1 cellular context compared by ENCODE assay signal in the genomic region with DNA sequence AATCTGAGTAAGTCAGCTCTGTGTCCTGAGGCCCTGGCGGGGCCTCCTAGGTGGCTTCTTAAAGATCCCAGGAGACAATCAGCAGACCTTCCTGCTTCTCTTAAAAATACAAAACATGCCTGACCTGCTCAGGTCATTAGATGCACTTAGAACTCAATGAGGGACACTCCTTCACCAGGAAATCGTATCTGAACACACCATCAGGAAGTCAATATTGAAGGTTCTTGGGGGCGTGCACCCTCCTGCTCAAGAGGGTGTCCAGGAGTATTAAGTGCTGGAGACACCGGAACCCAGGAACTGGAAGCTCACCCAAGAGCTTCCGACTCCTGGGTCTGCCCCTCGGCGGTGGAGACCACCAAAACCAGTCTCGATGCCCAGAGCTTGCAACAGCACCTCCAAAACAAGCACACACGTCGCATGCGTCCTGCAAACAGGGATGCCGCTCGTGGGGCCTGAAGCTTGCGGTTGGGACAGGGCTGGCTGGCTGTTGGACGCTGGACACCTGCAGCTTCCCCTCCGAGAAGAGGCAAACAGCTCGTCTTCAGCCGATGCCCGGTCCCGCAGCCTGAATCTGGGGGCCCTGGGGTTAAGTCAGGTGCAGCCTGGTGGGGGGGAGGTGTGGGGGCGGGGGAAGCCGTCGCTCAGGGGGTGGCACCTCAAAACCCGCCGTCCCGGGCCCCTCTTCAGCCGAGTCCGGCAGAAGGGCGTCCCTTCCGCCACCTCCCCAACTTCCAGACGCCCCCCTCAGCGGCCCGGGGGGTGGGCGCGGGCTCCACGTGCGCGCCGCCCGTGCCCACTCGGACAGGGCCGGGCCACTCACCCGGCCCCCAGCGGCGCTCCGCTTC.
TF ChIP-seq lines count a peak whose summit lies in the region.

No MANE protein-coding gene starts in this region.

TF ChIP-seq in HepG2, 621 proteins besides CTCF, POLR2A, EP300 and RAD21 (continued from another document and continues in another):
- TF ChIP-seq, protein P1, sequence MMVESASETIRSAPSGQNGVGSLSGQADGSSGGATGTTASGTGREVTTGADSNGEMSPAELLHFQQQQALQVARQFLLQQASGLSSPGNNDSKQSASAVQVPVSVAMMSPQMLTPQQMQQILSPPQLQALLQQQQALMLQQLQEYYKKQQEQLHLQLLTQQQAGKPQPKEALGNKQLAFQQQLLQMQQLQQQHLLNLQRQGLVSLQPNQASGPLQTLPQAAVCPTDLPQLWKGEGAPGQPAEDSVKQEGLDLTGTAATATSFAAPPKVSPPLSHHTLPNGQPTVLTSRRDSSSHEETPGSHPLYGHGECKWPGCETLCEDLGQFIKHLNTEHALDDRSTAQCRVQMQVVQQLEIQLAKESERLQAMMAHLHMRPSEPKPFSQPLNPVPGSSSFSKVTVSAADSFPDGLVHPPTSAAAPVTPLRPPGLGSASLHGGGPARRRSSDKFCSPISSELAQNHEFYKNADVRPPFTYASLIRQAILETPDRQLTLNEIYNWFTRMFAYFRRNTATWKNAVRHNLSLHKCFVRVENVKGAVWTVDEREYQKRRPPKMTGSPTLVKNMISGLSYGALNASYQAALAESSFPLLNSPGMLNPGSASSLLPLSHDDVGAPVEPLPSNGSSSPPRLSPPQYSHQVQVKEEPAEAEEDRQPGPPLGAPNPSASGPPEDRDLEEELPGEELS (CRISPR knock-in tag; IDR thresholded peaks at IDR 0.05) = 0 out of 2 replicates have a peak, but pooled peaks have one; percentile 9
- TF ChIP-seq EZH2 (conservative IDR thresholded peaks at IDR 0.05; ENCODE audit: low read depth, low read length) (no peak), NR2C2 (CRISPR knock-in tag; IDR thresholded peaks at IDR 0.05; ENCODE audit: borderline replicate concordance) (no peak), ZNF441 (CRISPR knock-in tag; IDR thresholded peaks at IDR 0.05; ENCODE audit: borderline replicate concordance) (0 out of 2 replicates have a peak, but pooled peaks have one; percentile 20), NFATC3 (CRISPR knock-in tag; IDR thresholded peaks at IDR 0.05) (no peak), ZNF484 (CRISPR knock-in tag; IDR thresholded peaks at IDR 0.05; ENCODE audit: borderline replicate concordance, low read depth) (no peak), LCORL (IDR thresholded peaks at IDR 0.05) (no peak), LCORL (CRISPR knock-in tag; IDR thresholded peaks at IDR 0.05) (0 out of 2 replicates have a peak, but pooled peaks have one; percentile 24), KDM5A (IDR thresholded peaks at IDR 0.05; ENCODE audit: borderline replicate concordance, low read length) (0 out of 2 replicates have a peak, but pooled peaks have one; percentile 40), ZNF83 (CRISPR knock-in tag; IDR thresholded peaks at IDR 0.05; ENCODE audit: borderline replicate concordance) (no peak), ZNF563 (CRISPR knock-in tag; IDR thresholded peaks at IDR 0.05) (no peak), MXI1 (IDR thresholded peaks at IDR 0.05; ENCODE audit: borderline replicate concordance, low read depth, low read length) (no peak), BRD4 (CRISPR knock-in tag; IDR thresholded peaks at IDR 0.05) (peak; percentile 32; the same call in 1 of the 2 replicates), ZSCAN30 (CRISPR knock-in tag; IDR thresholded peaks at IDR 0.05) (no peak), RAD51 (IDR thresholded peaks at IDR 0.05; ENCODE audit: borderline replicate concordance) (no peak), TOE1 (CRISPR knock-in tag; IDR thresholded peaks at IDR 0.05) (no peak), KDM3A (CRISPR knock-in tag; IDR thresholded peaks at IDR 0.05; ENCODE audit: low read depth) (no peak), ZNF660 (CRISPR knock-in tag; IDR thresholded peaks at IDR 0.05; ENCODE audit: borderline replicate concordance, low read depth) (no peak), STAG1 (CRISPR knock-in tag; IDR thresholded peaks at IDR 0.05) (0 out of 2 replicates have a peak, but pooled peaks have one; percentile 17), ZNF138 (CRISPR knock-in tag; IDR thresholded peaks at IDR 0.05; ENCODE audit: low read depth) (no peak), NFE2L2 (IDR thresholded peaks at IDR 0.05; ENCODE audit: low read length) (no peak), BCL6 (CRISPR knock-in tag; IDR thresholded peaks at IDR 0.05) (peak; percentile 48; the same call in 1 of the 2 replicates), NR2F6 (IDR thresholded peaks at IDR 0.05) (no peak; the same call in 1 of the 2 replicates), NR2F6 (CRISPR knock-in tag; IDR thresholded peaks at IDR 0.05) (0 out of 2 replicates have a peak, but pooled peaks have one; percentile 24), ZNF331 (CRISPR knock-in tag; IDR thresholded peaks at IDR 0.05) (no peak), NR1H2 (CRISPR knock-in tag; IDR thresholded peaks at IDR 0.05; ENCODE audit: borderline replicate concordance, low read depth) (no peak), ZNF619 (CRISPR knock-in tag; IDR thresholded peaks at IDR 0.05) (no peak), ZSCAN25 (CRISPR knock-in tag; IDR thresholded peaks at IDR 0.05) (no peak), ZNF598 (CRISPR knock-in tag; IDR thresholded peaks at IDR 0.05; ENCODE audit: borderline replicate concordance) (0 out of 2 replicates have a peak, but pooled peaks have one; percentile 52), MEF2D (CRISPR knock-in tag; IDR thresholded peaks at IDR 0.05) (peak; percentile 24; the same call in 1 of the 2 replicates), ZBTB20 (CRISPR knock-in tag; IDR thresholded peaks at IDR 0.05; ENCODE audit: borderline replicate concordance, low read depth) (0 out of 2 replicates have a peak, but pooled peaks have one; percentile 25)
- TF ChIP-seq, protein P2, sequence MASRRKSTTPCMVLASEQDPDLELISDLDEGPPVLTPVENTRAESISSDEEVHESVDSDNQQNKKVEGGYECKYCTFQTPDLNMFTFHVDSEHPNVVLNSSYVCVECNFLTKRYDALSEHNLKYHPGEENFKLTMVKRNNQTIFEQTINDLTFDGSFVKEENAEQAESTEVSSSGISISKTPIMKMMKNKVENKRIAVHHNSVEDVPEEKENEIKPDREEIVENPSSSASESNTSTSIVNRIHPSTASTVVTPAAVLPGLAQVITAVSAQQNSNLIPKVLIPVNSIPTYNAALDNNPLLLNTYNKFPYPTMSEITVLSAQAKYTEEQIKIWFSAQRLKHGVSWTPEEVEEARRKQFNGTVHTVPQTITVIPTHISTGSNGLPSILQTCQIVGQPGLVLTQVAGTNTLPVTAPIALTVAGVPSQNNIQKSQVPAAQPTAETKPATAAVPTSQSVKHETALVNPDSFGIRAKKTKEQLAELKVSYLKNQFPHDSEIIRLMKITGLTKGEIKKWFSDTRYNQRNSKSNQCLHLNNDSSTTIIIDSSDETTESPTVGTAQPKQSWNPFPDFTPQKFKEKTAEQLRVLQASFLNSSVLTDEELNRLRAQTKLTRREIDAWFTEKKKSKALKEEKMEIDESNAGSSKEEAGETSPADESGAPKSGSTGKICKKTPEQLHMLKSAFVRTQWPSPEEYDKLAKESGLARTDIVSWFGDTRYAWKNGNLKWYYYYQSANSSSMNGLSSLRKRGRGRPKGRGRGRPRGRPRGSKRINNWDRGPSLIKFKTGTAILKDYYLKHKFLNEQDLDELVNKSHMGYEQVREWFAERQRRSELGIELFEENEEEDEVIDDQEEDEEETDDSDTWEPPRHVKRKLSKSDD (CRISPR knock-in tag; IDR thresholded peaks at IDR 0.05; ENCODE audit: low read depth) = no peak
- TF ChIP-seq, protein P3, sequence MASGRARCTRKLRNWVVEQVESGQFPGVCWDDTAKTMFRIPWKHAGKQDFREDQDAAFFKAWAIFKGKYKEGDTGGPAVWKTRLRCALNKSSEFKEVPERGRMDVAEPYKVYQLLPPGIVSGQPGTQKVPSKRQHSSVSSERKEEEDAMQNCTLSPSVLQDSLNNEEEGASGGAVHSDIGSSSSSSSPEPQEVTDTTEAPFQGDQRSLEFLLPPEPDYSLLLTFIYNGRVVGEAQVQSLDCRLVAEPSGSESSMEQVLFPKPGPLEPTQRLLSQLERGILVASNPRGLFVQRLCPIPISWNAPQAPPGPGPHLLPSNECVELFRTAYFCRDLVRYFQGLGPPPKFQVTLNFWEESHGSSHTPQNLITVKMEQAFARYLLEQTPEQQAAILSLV (CRISPR knock-in tag; IDR thresholded peaks at IDR 0.05; ENCODE audit: borderline replicate concordance) = 0 out of 2 replicates have a peak, but pooled peaks have one; percentile 28
- TF ChIP-seq, protein P4, sequence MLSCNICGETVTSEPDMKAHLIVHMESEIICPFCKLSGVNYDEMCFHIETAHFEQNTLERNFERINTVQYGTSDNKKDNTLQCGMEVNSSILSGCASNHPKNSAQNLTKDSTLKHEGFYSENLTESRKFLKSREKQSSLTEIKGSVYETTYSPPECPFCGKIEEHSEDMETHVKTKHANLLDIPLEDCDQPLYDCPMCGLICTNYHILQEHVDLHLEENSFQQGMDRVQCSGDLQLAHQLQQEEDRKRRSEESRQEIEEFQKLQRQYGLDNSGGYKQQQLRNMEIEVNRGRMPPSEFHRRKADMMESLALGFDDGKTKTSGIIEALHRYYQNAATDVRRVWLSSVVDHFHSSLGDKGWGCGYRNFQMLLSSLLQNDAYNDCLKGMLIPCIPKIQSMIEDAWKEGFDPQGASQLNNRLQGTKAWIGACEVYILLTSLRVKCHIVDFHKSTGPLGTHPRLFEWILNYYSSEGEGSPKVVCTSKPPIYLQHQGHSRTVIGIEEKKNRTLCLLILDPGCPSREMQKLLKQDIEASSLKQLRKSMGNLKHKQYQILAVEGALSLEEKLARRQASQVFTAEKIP (CRISPR knock-in tag; IDR thresholded peaks at IDR 0.05; ENCODE audit: borderline replicate concordance) = no peak
- TF ChIP-seq, protein P5, sequence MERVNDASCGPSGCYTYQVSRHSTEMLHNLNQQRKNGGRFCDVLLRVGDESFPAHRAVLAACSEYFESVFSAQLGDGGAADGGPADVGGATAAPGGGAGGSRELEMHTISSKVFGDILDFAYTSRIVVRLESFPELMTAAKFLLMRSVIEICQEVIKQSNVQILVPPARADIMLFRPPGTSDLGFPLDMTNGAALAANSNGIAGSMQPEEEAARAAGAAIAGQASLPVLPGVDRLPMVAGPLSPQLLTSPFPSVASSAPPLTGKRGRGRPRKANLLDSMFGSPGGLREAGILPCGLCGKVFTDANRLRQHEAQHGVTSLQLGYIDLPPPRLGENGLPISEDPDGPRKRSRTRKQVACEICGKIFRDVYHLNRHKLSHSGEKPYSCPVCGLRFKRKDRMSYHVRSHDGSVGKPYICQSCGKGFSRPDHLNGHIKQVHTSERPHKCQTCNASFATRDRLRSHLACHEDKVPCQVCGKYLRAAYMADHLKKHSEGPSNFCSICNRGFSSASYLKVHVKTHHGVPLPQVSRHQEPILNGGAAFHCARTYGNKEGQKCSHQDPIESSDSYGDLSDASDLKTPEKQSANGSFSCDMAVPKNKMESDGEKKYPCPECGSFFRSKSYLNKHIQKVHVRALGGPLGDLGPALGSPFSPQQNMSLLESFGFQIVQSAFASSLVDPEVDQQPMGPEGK (CRISPR knock-in tag; IDR thresholded peaks at IDR 0.05) = 0 out of 2 replicates have a peak, but pooled peaks have one; percentile 20
- TF ChIP-seq, protein P6, sequence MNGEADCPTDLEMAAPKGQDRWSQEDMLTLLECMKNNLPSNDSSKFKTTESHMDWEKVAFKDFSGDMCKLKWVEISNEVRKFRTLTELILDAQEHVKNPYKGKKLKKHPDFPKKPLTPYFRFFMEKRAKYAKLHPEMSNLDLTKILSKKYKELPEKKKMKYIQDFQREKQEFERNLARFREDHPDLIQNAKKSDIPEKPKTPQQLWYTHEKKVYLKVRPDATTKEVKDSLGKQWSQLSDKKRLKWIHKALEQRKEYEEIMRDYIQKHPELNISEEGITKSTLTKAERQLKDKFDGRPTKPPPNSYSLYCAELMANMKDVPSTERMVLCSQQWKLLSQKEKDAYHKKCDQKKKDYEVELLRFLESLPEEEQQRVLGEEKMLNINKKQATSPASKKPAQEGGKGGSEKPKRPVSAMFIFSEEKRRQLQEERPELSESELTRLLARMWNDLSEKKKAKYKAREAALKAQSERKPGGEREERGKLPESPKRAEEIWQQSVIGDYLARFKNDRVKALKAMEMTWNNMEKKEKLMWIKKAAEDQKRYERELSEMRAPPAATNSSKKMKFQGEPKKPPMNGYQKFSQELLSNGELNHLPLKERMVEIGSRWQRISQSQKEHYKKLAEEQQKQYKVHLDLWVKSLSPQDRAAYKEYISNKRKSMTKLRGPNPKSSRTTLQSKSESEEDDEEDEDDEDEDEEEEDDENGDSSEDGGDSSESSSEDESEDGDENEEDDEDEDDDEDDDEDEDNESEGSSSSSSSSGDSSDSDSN (CRISPR knock-in tag; IDR thresholded peaks at IDR 0.05) = no peak; the same call in 1 of the 2 replicates
- TF ChIP-seq, protein P7, sequence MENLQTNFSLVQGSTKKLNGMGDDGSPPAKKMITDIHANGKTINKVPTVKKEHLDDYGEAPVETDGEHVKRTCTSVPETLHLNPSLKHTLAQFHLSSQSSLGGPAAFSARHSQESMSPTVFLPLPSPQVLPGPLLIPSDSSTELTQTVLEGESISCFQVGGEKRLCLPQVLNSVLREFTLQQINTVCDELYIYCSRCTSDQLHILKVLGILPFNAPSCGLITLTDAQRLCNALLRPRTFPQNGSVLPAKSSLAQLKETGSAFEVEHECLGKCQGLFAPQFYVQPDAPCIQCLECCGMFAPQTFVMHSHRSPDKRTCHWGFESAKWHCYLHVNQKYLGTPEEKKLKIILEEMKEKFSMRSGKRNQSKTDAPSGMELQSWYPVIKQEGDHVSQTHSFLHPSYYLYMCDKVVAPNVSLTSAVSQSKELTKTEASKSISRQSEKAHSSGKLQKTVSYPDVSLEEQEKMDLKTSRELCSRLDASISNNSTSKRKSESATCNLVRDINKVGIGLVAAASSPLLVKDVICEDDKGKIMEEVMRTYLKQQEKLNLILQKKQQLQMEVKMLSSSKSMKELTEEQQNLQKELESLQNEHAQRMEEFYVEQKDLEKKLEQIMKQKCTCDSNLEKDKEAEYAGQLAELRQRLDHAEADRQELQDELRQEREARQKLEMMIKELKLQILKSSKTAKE (CRISPR knock-in tag; IDR thresholded peaks at IDR 0.05; ENCODE audit: borderline replicate concordance) = no peak
- TF ChIP-seq, protein P8, sequence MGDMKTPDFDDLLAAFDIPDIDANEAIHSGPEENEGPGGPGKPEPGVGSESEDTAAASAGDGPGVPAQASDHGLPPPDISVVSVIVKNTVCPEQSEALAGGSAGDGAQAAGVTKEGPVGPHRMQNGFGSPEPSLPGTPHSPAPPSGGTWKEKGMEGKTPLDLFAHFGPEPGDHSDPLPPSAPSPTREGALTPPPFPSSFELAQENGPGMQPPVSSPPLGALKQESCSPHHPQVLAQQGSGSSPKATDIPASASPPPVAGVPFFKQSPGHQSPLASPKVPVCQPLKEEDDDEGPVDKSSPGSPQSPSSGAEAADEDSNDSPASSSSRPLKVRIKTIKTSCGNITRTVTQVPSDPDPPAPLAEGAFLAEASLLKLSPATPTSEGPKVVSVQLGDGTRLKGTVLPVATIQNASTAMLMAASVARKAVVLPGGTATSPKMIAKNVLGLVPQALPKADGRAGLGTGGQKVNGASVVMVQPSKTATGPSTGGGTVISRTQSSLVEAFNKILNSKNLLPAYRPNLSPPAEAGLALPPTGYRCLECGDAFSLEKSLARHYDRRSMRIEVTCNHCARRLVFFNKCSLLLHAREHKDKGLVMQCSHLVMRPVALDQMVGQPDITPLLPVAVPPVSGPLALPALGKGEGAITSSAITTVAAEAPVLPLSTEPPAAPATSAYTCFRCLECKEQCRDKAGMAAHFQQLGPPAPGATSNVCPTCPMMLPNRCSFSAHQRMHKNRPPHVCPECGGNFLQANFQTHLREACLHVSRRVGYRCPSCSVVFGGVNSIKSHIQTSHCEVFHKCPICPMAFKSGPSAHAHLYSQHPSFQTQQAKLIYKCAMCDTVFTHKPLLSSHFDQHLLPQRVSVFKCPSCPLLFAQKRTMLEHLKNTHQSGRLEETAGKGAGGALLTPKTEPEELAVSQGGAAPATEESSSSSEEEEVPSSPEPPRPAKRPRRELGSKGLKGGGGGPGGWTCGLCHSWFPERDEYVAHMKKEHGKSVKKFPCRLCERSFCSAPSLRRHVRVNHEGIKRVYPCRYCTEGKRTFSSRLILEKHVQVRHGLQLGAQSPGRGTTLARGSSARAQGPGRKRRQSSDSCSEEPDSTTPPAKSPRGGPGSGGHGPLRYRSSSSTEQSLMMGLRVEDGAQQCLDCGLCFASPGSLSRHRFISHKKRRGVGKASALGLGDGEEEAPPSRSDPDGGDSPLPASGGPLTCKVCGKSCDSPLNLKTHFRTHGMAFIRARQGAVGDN (CRISPR knock-in tag; IDR thresholded peaks at IDR 0.05) = peak; percentile 74
